16 cellular contexts compared by ENCODE assay signal in genomic region chr2:183390109-183390508, GRCh38.
DNase-seq lines count a peak whose midpoint lies in the region; ATAC-seq and TF ChIP-seq lines count a peak whose summit lies in the region.
"Had no signal": no experiment of that assay in that cellular context is flagged by ENCODE, and none has a peak within 500 bp of the region (broad histone marks: within the 10 kb centered on the region; RNA-seq: fewer than 3 reads in every experiment).

No MANE protein-coding gene starts in this region.

- H3K9me3 Mint-ChIP-seq in activated naive CD8-positive, alpha-beta T cell treated with anti-CD3 and anti-CD28 coated beads, Interleukin-2, amount 10 ng/mL, durations not matched to agents 7 days and 5 days = peaks cover 21% of the 10 kb centered on the region
- peaks cover 40% of the 10 kb centered on the region for H3K9me3 Mint-ChIP-seq in activated naive CD8-positive, alpha-beta T cell treated with anti-CD3 and anti-CD28 coated beads for 36 hours
- peaks cover 31% of the 10 kb centered on the region for H3K9me3 Mint-ChIP-seq in osteocyte (ENCODE audit: unreplicated experiment)

- WGBS in gastroesophageal sphincter (ENCODE audit: low coverage in 1 of 2), 2 donors = 71 to 90% methylated on average over 1 to 2 of the region's 4 CpGs

- H3K27me3 ChIP-seq in gastroesophageal sphincter (no peaks in the 10 kb centered on the region), upper lobe of right lung (no peaks in the 10 kb centered on the region)
- H3K27me3 ChIP-seq: BLaER1 treated with 17β-estradiol and CSF1 and Interleukin-3, amounts not matched to agents 10 nM and 100 nM had no signal

- H3K4me3 ChIP-seq in gastroesophageal sphincter (no peak overlapping the region), upper lobe of right lung (no peak overlapping the region)
- H3K4me3 ChIP-seq: BLaER1 treated with 17β-estradiol and CSF1 and Interleukin-3, amounts not matched to agents 10 nM and 100 nM; GM23248 had no signal

- H3K4me3 Mint-ChIP-seq in activated naive CD8-positive, alpha-beta T cell treated with anti-CD3 and anti-CD28 coated beads, Interleukin-2, amount 10 ng/mL, durations not matched to agents 7 days and 5 days = no peak overlapping the region
- no peak overlapping the region for H3K4me3 Mint-ChIP-seq in activated naive CD8-positive, alpha-beta T cell treated with anti-CD3 and anti-CD28 coated beads for 36 hours
- no peak overlapping the region for H3K4me3 Mint-ChIP-seq in osteocyte (ENCODE audit: unreplicated experiment)
- no peak overlapping the region for H3K4me3 Mint-ChIP-seq in T-helper 17 cell
- H3K4me3 Mint-ChIP-seq: CD4-positive, alpha-beta T cell had no signal

- no peak for ATAC-seq in activated naive CD8-positive, alpha-beta T cell treated with anti-CD3 and anti-CD28 coated beads, Interleukin-2, amount 10 ng/mL, durations not matched to agents 7 days and 5 days (ENCODE audit: low read depth)
- ATAC-seq in gastroesophageal sphincter = peak; percentile 16
- ATAC-seq in upper lobe of right lung = peak; percentile 52
- ATAC-seq in T-helper 17 cell = no peak
- ATAC-seq in HG03159 (IDR thresholded peaks at IDR 0.05; ENCODE audit: unreplicated experiment) = no peak
- ATAC-seq in HG03457 (IDR thresholded peaks at IDR 0.05; ENCODE audit: unreplicated experiment) = no peak
- ATAC-seq: HCT116 had no signal

- intact Hi-C loops in upper lobe of right lung (cut with DNase I) = no loop called here

- peak; percentile 21 for DNase-seq in activated naive CD8-positive, alpha-beta T cell treated with anti-CD3 and anti-CD28 coated beads, Interleukin-2, amount 10 ng/mL, durations not matched to agents 7 days and 5 days
- DNase-seq in activated naive CD8-positive, alpha-beta T cell treated with anti-CD3 and anti-CD28 coated beads for 36 hours = no peak
- DNase-seq in osteocyte (ENCODE audit: extremely low spot score, unreplicated experiment) (peak; percentile 82), upper lobe of right lung (no peak), T-helper 17 cell (no peak)
- DNase-seq: Calu3; CD4-positive, alpha-beta T cell; DMS 273 treated with DMSO at 0.1 percent for 48 hours; GM23248; IMR-90 had no signal

- no peak for TF ChIP-seq POLR2A in gastroesophageal sphincter (IDR thresholded peaks at IDR 0.05)

- H3K4me1 Mint-ChIP-seq in activated naive CD8-positive, alpha-beta T cell treated with anti-CD3 and anti-CD28 coated beads, Interleukin-2, amount 10 ng/mL, durations not matched to agents 7 days and 5 days = no peaks in the 10 kb centered on the region
- no peaks in the 10 kb centered on the region for H3K4me1 Mint-ChIP-seq in activated naive CD8-positive, alpha-beta T cell treated with anti-CD3 and anti-CD28 coated beads for 36 hours
- H3K4me1 Mint-ChIP-seq in osteocyte (ENCODE audit: unreplicated experiment) = no peaks in the 10 kb centered on the region
- no peaks in the 10 kb centered on the region for H3K4me1 Mint-ChIP-seq in T-helper 17 cell

- H3K9me3 ChIP-seq in gastroesophageal sphincter (peaks cover 0 to 26% (median 0%) of the 10 kb centered on the region in 3 donors), upper lobe of right lung (no peaks in the 10 kb centered on the region), T-helper 17 cell (ENCODE audit: control insufficient read depth, low read length, poor library complexity, severe bottlenecking) (no peaks in the 10 kb centered on the region)

- TF ChIP-seq CTCF in gastroesophageal sphincter (IDR thresholded peaks at IDR 0.05) = no peak
- TF ChIP-seq CTCF in osteocyte (IDR thresholded peaks at IDR 0.05) = no peak
- no peak for TF ChIP-seq CTCF in upper lobe of right lung (IDR thresholded peaks at IDR 0.05)

- no peak for TF ChIP-seq EP300 in gastroesophageal sphincter (IDR thresholded peaks at IDR 0.05)

- no peaks in the 10 kb centered on the region for H3K36me3 Mint-ChIP-seq in activated naive CD8-positive, alpha-beta T cell treated with anti-CD3 and anti-CD28 coated beads, Interleukin-2, amount 10 ng/mL, durations not matched to agents 7 days and 5 days
- peaks cover 4% of the 10 kb centered on the region for H3K36me3 Mint-ChIP-seq in activated naive CD8-positive, alpha-beta T cell treated with anti-CD3 and anti-CD28 coated beads for 36 hours
- H3K36me3 Mint-ChIP-seq in osteocyte (ENCODE audit: unreplicated experiment) (no peaks in the 10 kb centered on the region), T-helper 17 cell (ENCODE audit: low read depth) (no peaks in the 10 kb centered on the region)

- no peak overlapping the region for H3K27ac Mint-ChIP-seq in activated naive CD8-positive, alpha-beta T cell treated with anti-CD3 and anti-CD28 coated beads, Interleukin-2, amount 10 ng/mL, durations not matched to agents 7 days and 5 days
- H3K27ac Mint-ChIP-seq in activated naive CD8-positive, alpha-beta T cell treated with anti-CD3 and anti-CD28 coated beads for 36 hours = no peak overlapping the region
- H3K27ac Mint-ChIP-seq in osteocyte (ENCODE audit: unreplicated experiment) = no peak overlapping the region
- H3K27ac Mint-ChIP-seq in T-helper 17 cell = no peak overlapping the region
- H3K27ac Mint-ChIP-seq: CD4-positive, alpha-beta T cell had no signal

- H3K27me3 Mint-ChIP-seq in activated naive CD8-positive, alpha-beta T cell treated with anti-CD3 and anti-CD28 coated beads, Interleukin-2, amount 10 ng/mL, durations not matched to agents 7 days and 5 days = no peaks in the 10 kb centered on the region
- no peaks in the 10 kb centered on the region for H3K27me3 Mint-ChIP-seq in activated naive CD8-positive, alpha-beta T cell treated with anti-CD3 and anti-CD28 coated beads for 36 hours
- H3K27me3 Mint-ChIP-seq in osteocyte (ENCODE audit: unreplicated experiment) (peaks cover 2% of the 10 kb centered on the region), T-helper 17 cell (no peaks in the 10 kb centered on the region)
- H3K27me3 Mint-ChIP-seq: CD4-positive, alpha-beta T cell had no signal

- H3K27ac ChIP-seq in gastroesophageal sphincter = no peak overlapping the region
- no peak overlapping the region for H3K27ac ChIP-seq in upper lobe of right lung
- H3K27ac ChIP-seq: 22Rv1; BLaER1 treated with 17β-estradiol and CSF1 and Interleukin-3, amounts not matched to agents 10 nM and 100 nM; GM23248 had no signal

- POLR2A ChIA-PET in activated naive CD8-positive, alpha-beta T cell treated with anti-CD3 and anti-CD28 coated beads, Interleukin-2, amount 10 ng/mL, durations not matched to agents 7 days and 5 days (lab: Charles Lee) = no interaction called here

- H3K36me3 ChIP-seq in gastroesophageal sphincter (no peaks in the 10 kb centered on the region), upper lobe of right lung (no peaks in the 10 kb centered on the region)
- H3K36me3 ChIP-seq: BLaER1 treated with 17β-estradiol and CSF1 and Interleukin-3, amounts not matched to agents 10 nM and 100 nM had no signal

- H3K4me1 ChIP-seq in gastroesophageal sphincter = no peaks in the 10 kb centered on the region
- no peaks in the 10 kb centered on the region for H3K4me1 ChIP-seq in upper lobe of right lung

Comparison
In these comparisons a context has a peak if more than half of its experiments do, and no peak if none do; other contexts are left out.
1. DNase-seq: peak in activated naive CD8-positive, alpha-beta T cell treated with anti-CD3 and anti-CD28 coated beads, Interleukin-2, amount 10 ng/mL, durations not matched to agents 7 days and 5 days (single experiment) and osteocyte (single experiment); none in activated naive CD8-positive, alpha-beta T cell treated with anti-CD3 and anti-CD28 coated beads for 36 hours (single experiment), upper lobe of right lung (single experiment) and T-helper 17 cell (0 of 3).
2. ATAC-seq: peak in gastroesophageal sphincter (single experiment) and upper lobe of right lung (single experiment); none in activated naive CD8-positive, alpha-beta T cell treated with anti-CD3 and anti-CD28 coated beads, Interleukin-2, amount 10 ng/mL, durations not matched to agents 7 days and 5 days (single experiment), T-helper 17 cell (single experiment), HG03159 (single experiment) and HG03457 (single experiment).